14 cellular contexts compared by ENCODE assay signal in the genomic region with DNA sequence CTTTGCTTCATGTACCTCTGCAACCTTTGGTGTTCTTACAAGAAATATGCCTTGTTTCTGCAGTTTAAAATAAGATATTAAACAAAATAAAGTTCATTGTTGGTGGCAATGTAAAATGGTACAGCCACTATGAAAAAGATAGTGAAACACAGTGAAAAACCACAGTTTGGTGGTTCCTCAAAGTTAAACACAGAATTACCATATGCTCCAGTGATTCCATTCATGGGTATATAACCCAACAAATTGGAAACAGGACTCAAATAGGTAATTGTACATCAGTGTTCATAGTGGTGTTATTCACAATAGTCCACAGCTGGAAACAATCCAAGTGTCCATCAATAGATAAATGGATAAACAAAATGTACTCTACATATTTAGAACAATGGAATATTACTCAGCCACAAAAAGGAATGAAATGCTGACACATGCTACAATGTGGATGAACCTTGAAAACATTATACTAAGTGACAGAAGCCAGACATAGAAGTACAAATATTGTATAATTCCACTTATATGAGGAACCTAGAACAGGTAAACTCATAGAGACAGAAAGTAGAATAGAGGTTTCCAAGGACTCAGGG.
A peak's percentile ranks its signal among the peaks of the same experiment; 100 is the strongest.
DNase-seq lines count a peak whose midpoint lies in the region; TF ChIP-seq lines count a peak whose summit lies in the region.
"Had no signal": no experiment of that assay in that cellular context is flagged by ENCODE, and none has a peak within 500 bp of the region (broad histone marks: within the 10 kb centered on the region; RNA-seq: fewer than 3 reads in every experiment).

No MANE protein-coding gene starts in this region.

- no peak overlapping the region for H3K9ac ChIP-seq in OCI-LY3 (ENCODE audit: low read length)
- H3K9ac ChIP-seq in stomach smooth muscle (ENCODE audit: low read length in 2 of 2): no peak overlapping the region

- no peak for TF ChIP-seq CTCF in GM12865 (IDR thresholded peaks at IDR 0.05; ENCODE audit: insufficient read depth, low read depth, low read length, missing control alignments)
- no peak for TF ChIP-seq CTCF in OCI-LY3 (IDR thresholded peaks at IDR 0.05; ENCODE audit: low read depth, low read length)

- no peak overlapping the region for H3K27ac ChIP-seq in OCI-LY3 (ENCODE audit: low read length)
- peak overlapping the region; percentile 91 for H3K27ac ChIP-seq in layer of hippocampus (ENCODE audit: low read depth, low read length)
- peak overlapping the region; percentile 69 for H3K27ac ChIP-seq in stomach smooth muscle (ENCODE audit: low read length)
- H3K27ac ChIP-seq: right lobe of liver had no signal

- H3K4me3 ChIP-seq in GM12865 (ENCODE audit: low read depth, low read length) (no peak overlapping the region), OCI-LY3 (ENCODE audit: low read length) (no peak overlapping the region), stomach smooth muscle (ENCODE audit: low read length in 2 of 2) (no peak overlapping the region)
- H3K4me3 ChIP-seq: heart right ventricle, right lobe of liver had no signal

- no peaks in the 10 kb centered on the region for H3K79me2 ChIP-seq in OCI-LY3 (ENCODE audit: low read length)

- DNase-seq in GM12865 (ENCODE audit: low read depth) (peak; percentile 52), islet precursor cell (no peak), NCI-H2196 (lab: John Stamatoyannopoulos, UW; ENCODE audit: unreplicated experiment) (no peak), NCI-H82 treated with DMSO at 0.1 percent for 48 hours (lab: John Stamatoyannopoulos, UW; ENCODE audit: unreplicated experiment) (no peak)
- DNase-seq: activated CD4-positive, alpha-beta T cell treated with anti-CD3 and anti-CD28 coated beads, Interleukin-2, amount 10 ng/mL, durations not matched to agents 24 days and 14 days; activated CD8-positive, alpha-beta memory T cell treated with anti-CD3 and anti-CD28 coated beads, Interleukin-2, amount 50 U/mL, for 4 hours; activated effector memory CD4-positive, alpha-beta T cell treated with anti-CD3 and anti-CD28 coated beads, Interleukin-2, amount 50 U/mL, for 16 hours; heart right ventricle; Kasumi-1; right lobe of liver; stimulated activated naive CD8-positive, alpha-beta T cell treated with anti-CD3 and anti-CD28 coated beads, Interleukin-15, amount 100 ng/mL, for 72 hours had no signal

- H3K9me3 ChIP-seq in OCI-LY3 (ENCODE audit: insufficient read depth, low read length) (peaks cover 4% of the 10 kb centered on the region; the same call in 1 of the 2 replicates), stomach smooth muscle (ENCODE audit: control insufficient read depth in 2 of 2, low read length in 2 of 2) (no peaks in the 10 kb centered on the region)
- H3K9me3 ChIP-seq: heart right ventricle, right lobe of liver had no signal

- peak overlapping the region; percentile 2; the same call in 1 of the 2 replicates for H3K4me2 ChIP-seq in OCI-LY3 (ENCODE audit: low read length)

- no peak overlapping the region for H2AFZ ChIP-seq in OCI-LY3 (ENCODE audit: low read depth, low read length)

- H3K36me3 ChIP-seq in OCI-LY3 (replicated peaks; ENCODE audit: low read depth, low read length) (no peaks in the 10 kb centered on the region), stomach smooth muscle (ENCODE audit: control insufficient read depth in 2 of 2, insufficient read depth in 2 of 2, low read length in 2 of 2) (no peaks in the 10 kb centered on the region)
- H3K36me3 ChIP-seq: heart right ventricle, right lobe of liver had no signal

- peaks cover 54% of the 10 kb centered on the region for H3K4me1 ChIP-seq in OCI-LY3 (ENCODE audit: low read length)
- peaks cover 62% of the 10 kb centered on the region for H3K4me1 ChIP-seq in stomach smooth muscle (ENCODE audit: control insufficient read depth, insufficient read depth, low read length)

- no peaks in the 10 kb centered on the region for H4K20me1 ChIP-seq in OCI-LY3 (ENCODE audit: insufficient read depth, low read length)

- H3K27me3 ChIP-seq in OCI-LY3 (ENCODE audit: low read depth, low read length) (peaks cover 28% of the 10 kb centered on the region), layer of hippocampus (ENCODE audit: control insufficient read depth, insufficient read depth, low read length) (no peaks in the 10 kb centered on the region), stomach smooth muscle (ENCODE audit: control insufficient read depth in 1 of 2, insufficient read depth in 2 of 2, low read length in 2 of 2) (no peaks in the 10 kb centered on the region)
- H3K27me3 ChIP-seq: heart right ventricle, right lobe of liver had no signal
